ENCODE assay signal across 14 cellular contexts in the genomic region with DNA sequence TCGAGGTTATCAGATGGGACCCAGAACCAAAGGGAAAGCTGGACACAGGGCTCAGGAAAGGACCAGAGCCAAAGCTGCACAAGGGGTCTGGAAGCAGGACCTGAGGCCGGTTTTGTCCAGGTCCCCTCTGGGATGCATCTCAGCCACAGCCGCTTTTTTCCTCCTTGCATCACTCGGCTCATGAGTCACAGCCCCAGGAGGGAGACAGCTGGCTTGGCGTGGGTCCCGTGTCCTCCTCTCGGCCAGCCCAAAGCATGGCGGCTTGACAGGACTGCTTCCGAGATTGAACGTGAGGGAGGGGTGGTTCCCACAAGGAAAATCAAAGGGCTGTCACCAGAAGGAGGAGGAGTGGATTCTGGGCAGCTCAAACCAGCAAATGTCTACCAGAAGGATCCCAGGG. TPM values are rescaled to one million over a fixed set of nuclear protein-coding genes. Genes with fewer than 3 reads are reported as not detected.
A peak's percentile ranks its signal among the peaks of the same experiment; 100 is the strongest.
DNase-seq lines count a peak whose midpoint lies in the region; ATAC-seq and TF ChIP-seq lines count a peak whose summit lies in the region.
"Had no signal": no experiment of that assay in that cellular context is flagged by ENCODE, and none has a peak within 500 bp of the region (broad histone marks: within the 10 kb centered on the region; RNA-seq: fewer than 3 reads in every experiment).

No MANE protein-coding gene starts in this region.

- TF ChIP-seq EP300 in transverse colon (IDR thresholded peaks at IDR 0.05; ENCODE audit: low read depth): no peak

- H3K9me3 ChIP-seq in transverse colon: no peaks in the 10 kb centered on the region

- H3K4me1 ChIP-seq in transverse colon: no peaks in the 10 kb centered on the region

- no peak overlapping the region for H3K27ac ChIP-seq in transverse colon

- H3K36me3 ChIP-seq in transverse colon: no peaks in the 10 kb centered on the region

- WGBS in transverse colon (ENCODE audit: low coverage in 1 of 2), 2 donors: 56 to 80% methylated on average over 2 to 7 of the region's 10 CpGs

- no peak for TF ChIP-seq POLR2A in transverse colon (IDR thresholded peaks at IDR 0.05)

- ATAC-seq in HG03457 (IDR thresholded peaks at IDR 0.05; ENCODE audit: unreplicated experiment) (no peak), HG02642 (IDR thresholded peaks at IDR 0.05; ENCODE audit: poor library complexity, unreplicated experiment) (no peak)

- no peak for TF ChIP-seq CTCF in AG09309 (IDR thresholded peaks at IDR 0.05; ENCODE audit: control insufficient read depth, insufficient read depth, low read depth, low read length, missing control alignments)
- no peak for TF ChIP-seq CTCF in transverse colon (IDR thresholded peaks at IDR 0.05)

- in situ Hi-C loops in transverse colon (cut with MboI; ENCODE audit: low pct_ligation_motif_present in 1 of 4, low pct_unique_long_range_greater_than_20kb in 1 of 4, low sequenced_read_pairs in 3 of 4): no loop called here

- H3K27me3 ChIP-seq in transverse colon: peaks cover 5% of the 10 kb centered on the region

- intact Hi-C loops in transverse colon (cut with DNase I; ENCODE audit: low total_unique reads): no loop called here

- H3K4me3 ChIP-seq in AG09309 (ENCODE audit: control insufficient read depth, low read depth, low read length) (no peak overlapping the region), transverse colon (no peak overlapping the region)

- DNase-seq in AG09309 (ENCODE audit: low read depth) (peak; percentile 46), HT1080 (ENCODE audit: low read depth) (peak; percentile 84), anterior cingulate cortex (lab: John Stamatoyannopoulos, UW) (peak in 38 of 58 donors; percentile 7 to 74 (median 37)), inferior parietal cortex (ENCODE audit: extremely low spot score) (peak; percentile 38), transverse colon (no peak), NCI-H1930 (lab: John Stamatoyannopoulos, UW) (no peak)
- DNase-seq: activated CD8-positive, alpha-beta memory T cell treated with anti-CD3 and anti-CD28 coated beads, Interleukin-2, amount 50 U/mL, for 4 hours; central memory CD4-positive, alpha-beta T cell; COR-L47; NCI-H2227 treated with DMSO at 0.1 percent for 48 hours; T-helper 1 cell had no signal

RNA-seq across cellular contexts. Expression of gene CPLX2, which starts 56.7 kb away (rescaled TPM):
- not detected in 2 replicates for total RNA-seq in HT1080 (2014; rRNA removed; shearing (Covaris generic))
- polyA plus RNA-seq in HT1080 (2015; cell fraction: cytosol; rRNA removed): not detected in 2 replicates
- not detected in 2 replicates for polyA plus RNA-seq in HT1080 (2015; cell fraction: nucleus; rRNA removed)
- 10 to 100 TPM in 1 of 4 donors, 1 to 10 TPM in 2, not detected in 1; 1.1 to 31.0 (median 2.5) TPM for total RNA-seq in transverse colon
- total RNA-seq: subcutaneous adipose tissue had no signal

Comparison
In these comparisons a context has a peak if more than half of its experiments do, and no peak if none do; other contexts are left out.
1. DNase-seq: peak in AG09309 (single experiment), HT1080 (single experiment), anterior cingulate cortex (38 of 58) and inferior parietal cortex (single experiment); none in transverse colon (single experiment) and NCI-H1930 (0 of 2).